Comparison of ENCODE assay signal across 1 cellular context in genomic region chr2:200471928-200472645, GRCh38.
TF ChIP-seq lines count a peak whose summit lies in the region.

No MANE protein-coding gene starts in this region.

TF ChIP-seq in GM23338, 12 proteins besides CTCF, POLR2A, EP300 and RAD21 (continued from another document):
- TF ChIP-seq ZNF462 (CRISPR knock-in tag; IDR thresholded peaks at IDR 0.05), result no peak
TF ChIP-seq in GM23338: peak in this region for 0.
